Comparison of ENCODE assay signal across 19 cellular contexts in the genomic region with DNA sequence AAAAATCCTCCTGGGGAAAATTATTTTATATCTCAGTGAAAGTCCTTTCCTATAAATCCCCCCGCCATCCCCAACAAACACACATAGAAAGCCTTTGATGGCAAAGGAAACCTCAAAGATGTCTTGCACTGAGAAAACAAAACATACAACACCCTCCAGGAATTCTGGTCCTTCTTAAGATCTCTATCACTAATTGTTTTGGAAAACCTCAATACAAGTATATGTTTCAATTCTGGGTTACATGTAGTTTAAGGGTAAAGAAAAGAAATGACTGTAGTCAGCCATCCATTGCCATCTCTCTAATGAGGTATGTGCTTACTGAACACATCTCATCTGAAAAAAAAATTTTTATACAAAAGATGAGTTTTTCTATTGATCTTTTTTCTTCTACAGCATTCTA.
"Had no signal": no experiment of that assay in that cellular context is flagged by ENCODE, and none has a peak within 500 bp of the region (broad histone marks: within the 10 kb centered on the region; RNA-seq: fewer than 3 reads in every experiment).

No MANE protein-coding gene starts in this region.

- DNase-seq: natural killer cell; right lobe of liver; sigmoid colon; stimulated activated naive B cell treated with anti-CD40 and anti-IgM and Interleukin-4, amounts not matched to agents 10 μg/mL and 1 μg/mL and 100 μg/mL, for 72 hours; stimulated activated naive CD4-positive, alpha-beta T cell treated with Interleukin-2 at 50 U/mL for 16 hours; stomach; upper lobe of left lung had no signal

- H3K4me3 Mint-ChIP-seq: natural killer cell; nephron; neural progenitor cell; stimulated activated effector memory CD8-positive, alpha-beta T cell treated with anti-CD3 and anti-CD28 coated beads, Interleukin-12 subunit alpha, Interleukin-12 subunit beta, amount 100 ng/mL, for 72 hours; stimulated activated naive B cell treated with anti-CD40 and anti-IgM and Interleukin-4, amounts not matched to agents 10 μg/mL and 1 μg/mL and 100 μg/mL, for 72 hours; stimulated activated naive CD8-positive, alpha-beta T cell treated with anti-CD3 and anti-CD28 coated beads, Interleukin-15, Interleukin-2, amounts not matched to agents 100 ng/mL and 50 ng/mL, for 24 hours had no signal

- H3K27ac Mint-ChIP-seq: neural progenitor cell; stimulated activated effector memory CD8-positive, alpha-beta T cell treated with anti-CD3 and anti-CD28 coated beads, Interleukin-12 subunit alpha, Interleukin-12 subunit beta, amount 100 ng/mL, for 72 hours; stimulated activated naive B cell treated with anti-CD40 and anti-IgM and Interleukin-4, amounts not matched to agents 10 μg/mL and 1 μg/mL and 100 μg/mL, for 72 hours; stimulated activated naive CD8-positive, alpha-beta T cell treated with anti-CD3 and anti-CD28 coated beads, Interleukin-15, Interleukin-2, amounts not matched to agents 100 ng/mL and 50 ng/mL, for 24 hours had no signal

- H2AFZ ChIP-seq: neural progenitor cell had no signal

- H3K9me3 Mint-ChIP-seq: natural killer cell; nephron; stimulated activated effector memory CD8-positive, alpha-beta T cell treated with anti-CD3 and anti-CD28 coated beads, Interleukin-12 subunit alpha, Interleukin-12 subunit beta, amount 100 ng/mL, for 72 hours; stimulated activated naive B cell treated with anti-CD40 and anti-IgM and Interleukin-4, amounts not matched to agents 10 μg/mL and 1 μg/mL and 100 μg/mL, for 72 hours; stimulated activated naive CD8-positive, alpha-beta T cell treated with anti-CD3 and anti-CD28 coated beads, Interleukin-15, Interleukin-2, amounts not matched to agents 100 ng/mL and 50 ng/mL, for 24 hours had no signal

- H3K4me2 ChIP-seq: neural progenitor cell had no signal

- H3K4me1 ChIP-seq: pancreas, prostate gland, right atrium auricular region, right lobe of liver, stomach, thyroid gland, upper lobe of left lung had no signal

- H3K4me3 ChIP-seq: neural progenitor cell, pancreas, prostate gland, right atrium auricular region, right lobe of liver, sigmoid colon, stomach, thoracic aorta, thyroid gland, tibial nerve, upper lobe of left lung, vagina had no signal

- H3K9me3 ChIP-seq: neutrophil, pancreas, prostate gland, right atrium auricular region, right lobe of liver, sigmoid colon, stomach, thoracic aorta, thyroid gland, tibial nerve, upper lobe of left lung, vagina had no signal

- H3K9ac ChIP-seq: neural progenitor cell had no signal

- H3K27ac ChIP-seq: neural progenitor cell, neutrophil, pancreas, prostate gland, right atrium auricular region, right lobe of liver, sigmoid colon, stomach, thoracic aorta, thyroid gland, upper lobe of left lung, vagina had no signal

- H3K27me3 Mint-ChIP-seq: stimulated activated naive B cell treated with anti-CD40 and anti-IgM and Interleukin-4, amounts not matched to agents 10 μg/mL and 1 μg/mL and 100 μg/mL, for 72 hours; stimulated activated naive CD8-positive, alpha-beta T cell treated with anti-CD3 and anti-CD28 coated beads, Interleukin-15, Interleukin-2, amounts not matched to agents 100 ng/mL and 50 ng/mL, for 24 hours had no signal

- H3K36me3 Mint-ChIP-seq: natural killer cell; stimulated activated effector memory CD8-positive, alpha-beta T cell treated with anti-CD3 and anti-CD28 coated beads, Interleukin-12 subunit alpha, Interleukin-12 subunit beta, amount 100 ng/mL, for 72 hours; stimulated activated naive B cell treated with anti-CD40 and anti-IgM and Interleukin-4, amounts not matched to agents 10 μg/mL and 1 μg/mL and 100 μg/mL, for 72 hours had no signal

- ATAC-seq: stimulated activated effector memory CD8-positive, alpha-beta T cell treated with anti-CD3 and anti-CD28 coated beads, Interleukin-12 subunit alpha, Interleukin-12 subunit beta, amount 100 ng/mL, for 72 hours had no signal

- H3K27me3 ChIP-seq: neural progenitor cell, neutrophil, pancreas, right atrium auricular region, right lobe of liver, sigmoid colon, stomach, thyroid gland, tibial nerve, upper lobe of left lung, vagina had no signal

- H3K4me1 Mint-ChIP-seq: stimulated activated effector memory CD8-positive, alpha-beta T cell treated with anti-CD3 and anti-CD28 coated beads, Interleukin-12 subunit alpha, Interleukin-12 subunit beta, amount 100 ng/mL, for 72 hours; stimulated activated naive B cell treated with anti-CD40 and anti-IgM and Interleukin-4, amounts not matched to agents 10 μg/mL and 1 μg/mL and 100 μg/mL, for 72 hours had no signal

- H3K36me3 ChIP-seq: neural progenitor cell, neutrophil, pancreas, prostate gland, right atrium auricular region, right lobe of liver, sigmoid colon, stomach, thoracic aorta, thyroid gland, tibial nerve, upper lobe of left lung, vagina had no signal
